1 cellular context compared by ENCODE assay signal in genomic region chr18:46917808-46918600, GRCh38.
TF ChIP-seq lines count a peak whose summit lies in the region.

No MANE protein-coding gene starts in this region.

TF ChIP-seq in K562, 482 proteins besides CTCF, POLR2A, EP300 and RAD21 (continued from another document and continues in another):
- TF ChIP-seq BCLAF1 (IDR thresholded peaks at IDR 0.05; ENCODE audit: borderline replicate concordance in 1 of 2, control insufficient read depth in 1 of 2, low read depth in 2 of 2, low read length in 1 of 2) (no peak), NFIC (IDR thresholded peaks at IDR 0.05) (peak; percentile 70), MXD1 (CRISPR knock-in tag; IDR thresholded peaks at IDR 0.05; ENCODE audit: borderline replicate concordance, poor library complexity, severe bottlenecking) (no peak), ZNF41 (CRISPR knock-in tag; conservative IDR thresholded peaks at IDR 0.05) (no peak), ARID4B (CRISPR knock-in tag; IDR thresholded peaks at IDR 0.05) (no peak), CHD7 (IDR thresholded peaks at IDR 0.05; ENCODE audit: low read depth, low read length) (no peak), REST (CRISPR knock-in tag; IDR thresholded peaks at IDR 0.05; ENCODE audit: low read depth) (no peak), KLF16 (IDR thresholded peaks at IDR 0.05) (no peak), ZNF280B (CRISPR knock-in tag; IDR thresholded peaks at IDR 0.05) (no peak), ZNF146 (CRISPR knock-in tag; IDR thresholded peaks at IDR 0.05; ENCODE audit: unreplicated experiment) (no peak), ZFP1 (CRISPR knock-in tag; IDR thresholded peaks at IDR 0.05) (no peak), ARID1B (IDR thresholded peaks at IDR 0.05) (peak; percentile 21; the same call in 1 of the 2 replicates), MIER1 (IDR thresholded peaks at IDR 0.05; ENCODE audit: low read depth) (no peak), ZNF431 (CRISPR knock-in tag; IDR thresholded peaks at IDR 0.05) (no peak), PURB (CRISPR knock-in tag; IDR thresholded peaks at IDR 0.05; ENCODE audit: low read depth) (no peak), ZBTB9 (CRISPR knock-in tag; IDR thresholded peaks at IDR 0.05) (no peak), ZNF282 (CRISPR knock-in tag; IDR thresholded peaks at IDR 0.05) (no peak), ZNF436 (CRISPR knock-in tag; IDR thresholded peaks at IDR 0.05) (no peak), PBX2 (CRISPR knock-in tag; IDR thresholded peaks at IDR 0.05; ENCODE audit: low read depth) (no peak), PBX2 (tag; conservative IDR thresholded peaks at IDR 0.05; ENCODE audit: low read depth) (no peak), ZNF121 (CRISPR knock-in tag; conservative IDR thresholded peaks at IDR 0.05) (no peak)
